In genomic region chr7:135825406-135825805, GRCh38 we compare ENCODE assay signal across 22 cellular contexts.
"Had no signal": no experiment of that assay in that cellular context is flagged by ENCODE, and none has a peak within 500 bp of the region (broad histone marks: within the 10 kb centered on the region; RNA-seq: fewer than 3 reads in every experiment).

No MANE protein-coding gene starts in this region.

- H3K27me3 Mint-ChIP-seq: activated T-helper 17 cell treated with anti-CD3 and anti-CD28 coated beads, Interleukin-2, amount 50 U/mL, for 72 hours had no signal

- H3K36me3 Mint-ChIP-seq: activated naive CD4-positive, alpha-beta T cell treated with anti-CD3 and anti-CD28 coated beads, Interleukin-2, amount 50 U/mL, for 72 hours; brain; memory B cell had no signal

- H3K4me3 ChIP-seq: thyroid gland, upper lobe of right lung had no signal

- H3K4me3 Mint-ChIP-seq: activated T-helper 17 cell treated with anti-CD3 and anti-CD28 coated beads, Interleukin-2, amount 50 U/mL, for 72 hours; brain; memory B cell; nephron progenitor cell had no signal

- H3K9me3 ChIP-seq: thyroid gland, upper lobe of right lung had no signal

- H3K27ac Mint-ChIP-seq: activated naive CD4-positive, alpha-beta T cell treated with anti-CD3 and anti-CD28 coated beads, Interleukin-2, amount 50 U/mL, for 72 hours; activated T-helper 17 cell treated with anti-CD3 and anti-CD28 coated beads, Interleukin-2, amount 50 U/mL, for 72 hours; brain; memory B cell had no signal

- ATAC-seq: activated naive CD4-positive, alpha-beta T cell treated with anti-CD3 and anti-CD28 coated beads, Interleukin-2, amount 50 U/mL, for 72 hours; activated T-helper 17 cell treated with anti-CD3 and anti-CD28 coated beads, Interleukin-2, amount 50 U/mL, for 72 hours; esophagus mucosa; left colon; right cardiac atrium; stimulated activated naive CD8-positive, alpha-beta T cell treated with anti-CD3 and anti-CD28 coated beads, Interleukin-15, Interleukin-2, amounts not matched to agents 100 U/mL and 50 U/mL, for 24 hours; upper lobe of right lung had no signal

- H3K27me3 ChIP-seq: thyroid gland, upper lobe of right lung had no signal

- DNase-seq: activated CD4-positive, alpha-beta T cell treated with anti-CD3 and anti-CD28 coated beads for 1 hour; activated CD4-positive, alpha-beta T cell treated with anti-CD3 and anti-CD28 coated beads, Interleukin-2, amount 50 U/mL, for 1 hour; activated T-cell treated with anti-CD3 and anti-CD28 coated beads, Interleukin-2, amount 50 U/mL, for 1 hour; aorta; effector memory CD4-positive, alpha-beta T cell; hippocampal formation; left colon; nephron progenitor cell; nucleus accumbens; right cardiac atrium; stimulated activated CD4-positive, alpha-beta T cell treated with anti-CD3 and anti-CD28 coated beads, Interleukin-12 subunit alpha, Interleukin-12 subunit beta, amount 100 ng/mL, for 4 hours; stimulated activated CD4-positive, alpha-beta T cell treated with anti-CD3 and anti-CD28 coated beads, Interleukin-4, amount 100 ng/mL, for 4 hours; stimulated activated naive CD8-positive, alpha-beta T cell treated with anti-CD3 and anti-CD28 coated beads, Interleukin-15, Interleukin-2, amounts not matched to agents 100 U/mL and 50 U/mL, for 24 hours; thyroid gland; upper lobe of right lung; WERI-Rb-1 had no signal

- H3K27ac ChIP-seq: parathyroid adenoma, thyroid gland, upper lobe of right lung, WERI-Rb-1 had no signal

- H3K36me3 ChIP-seq: thyroid gland, upper lobe of right lung, WERI-Rb-1 had no signal

- H3K9me3 Mint-ChIP-seq: activated naive CD4-positive, alpha-beta T cell treated with anti-CD3 and anti-CD28 coated beads, Interleukin-2, amount 50 U/mL, for 72 hours; activated T-helper 17 cell treated with anti-CD3 and anti-CD28 coated beads, Interleukin-2, amount 50 U/mL, for 72 hours; brain; memory B cell; nephron progenitor cell had no signal

- H3K4me1 ChIP-seq: parathyroid adenoma, upper lobe of right lung had no signal

- H3K4me1 Mint-ChIP-seq: memory B cell had no signal
